ENCODE assay signal across 14 cellular contexts in genomic region chr5:150512368-150512747, GRCh38.
DNase-seq lines count a peak whose midpoint lies in the region; TF ChIP-seq lines count a peak whose summit lies in the region.
"Had no signal": no experiment of that assay in that cellular context is flagged by ENCODE, and none has a peak within 500 bp of the region (broad histone marks: within the 10 kb centered on the region; RNA-seq: fewer than 3 reads in every experiment).

No MANE protein-coding gene starts in this region.

- H3K27ac ChIP-seq in brain microvascular endothelial cell (peak overlapping the region; percentile 35), iPS-20b (ENCODE audit: low read length) (no peak overlapping the region), rectal smooth muscle tissue (ENCODE audit: low read depth, low read length) (peak overlapping the region; percentile 33)

- no peaks in the 10 kb centered on the region for H3K9me3 ChIP-seq in iPS-20b (ENCODE audit: insufficient read depth, low read depth, low read length)

- DNase-seq in AG10803 (ENCODE audit: low read depth) (peak; percentile 58), brain microvascular endothelial cell (no peak), DMS53 (lab: John Stamatoyannopoulos, UW) (no peak), nephron progenitor cell (no peak), hepatic stellate cell (ENCODE audit: low spot score) (no peak)
- no peak for DNase-seq in activated naive CD4-positive, alpha-beta T cell treated with anti-CD3 and anti-CD28 coated beads, Interleukin-2, amount 50 U/mL, for 16 hours
- DNase-seq: activated CD8-positive, alpha-beta memory T cell treated with anti-CD3 and anti-CD28 coated beads for 24 hours; activated naive CD8-positive, alpha-beta T cell treated with anti-CD3 and anti-CD28 coated beads for 36 hours; AML-193; GOT3; KG1 had no signal

- no peak overlapping the region for H3K27ac Mint-ChIP-seq in nephron progenitor cell
- H3K27ac Mint-ChIP-seq: activated naive CD8-positive, alpha-beta T cell treated with anti-CD3 and anti-CD28 coated beads for 36 hours; T-helper 2 cell treated with Interferon-gamma antibody and Interleukin-4, amounts not matched to agents 5 μg/mL and 100 μg/mL, for 36 hours had no signal

- H3K4me1 ChIP-seq in iPS-20b (ENCODE audit: insufficient read depth, low read length) (peaks cover 31% of the 10 kb centered on the region), rectal smooth muscle tissue (ENCODE audit: control insufficient read depth, insufficient read depth, low read length) (peaks cover 29% of the 10 kb centered on the region)

- no peaks in the 10 kb centered on the region for H3K27me3 ChIP-seq in brain microvascular endothelial cell (replicated peaks)
- no peaks in the 10 kb centered on the region for H3K27me3 ChIP-seq in iPS-20b (ENCODE audit: insufficient read depth, low read length)
- no peaks in the 10 kb centered on the region for H3K27me3 ChIP-seq in rectal smooth muscle tissue (ENCODE audit: control insufficient read depth, insufficient read depth, low read length)

- H3K27me3 Mint-ChIP-seq in nephron progenitor cell (ENCODE audit: low read depth, poor library complexity), result no peaks in the 10 kb centered on the region
- H3K27me3 Mint-ChIP-seq: activated naive CD8-positive, alpha-beta T cell treated with anti-CD3 and anti-CD28 coated beads for 36 hours had no signal

- H3K9me3 Mint-ChIP-seq in nephron progenitor cell, result no peaks in the 10 kb centered on the region
- H3K9me3 Mint-ChIP-seq: activated naive CD8-positive, alpha-beta T cell treated with anti-CD3 and anti-CD28 coated beads for 36 hours; T-helper 2 cell treated with Interferon-gamma antibody and Interleukin-4, amounts not matched to agents 5 μg/mL and 100 μg/mL, for 36 hours had no signal

- peaks cover 75% of the 10 kb centered on the region for H3K4me1 Mint-ChIP-seq in nephron progenitor cell
- H3K4me1 Mint-ChIP-seq: activated naive CD8-positive, alpha-beta T cell treated with anti-CD3 and anti-CD28 coated beads for 36 hours had no signal

- H3K36me3 Mint-ChIP-seq in nephron progenitor cell (ENCODE audit: low read depth), result no peaks in the 10 kb centered on the region
- H3K36me3 Mint-ChIP-seq: activated naive CD8-positive, alpha-beta T cell treated with anti-CD3 and anti-CD28 coated beads for 36 hours had no signal

- in situ Hi-C loops in brain microvascular endothelial cell (cut with HindIII; ENCODE audit: low pct_ligation_motif_present, low sequenced_read_pairs), result no loop called here

- no peak for TF ChIP-seq CTCF in AG10803 (conservative IDR thresholded peaks at IDR 0.05; ENCODE audit: low read length)
- TF ChIP-seq CTCF in brain microvascular endothelial cell (IDR thresholded peaks at IDR 0.05; ENCODE audit: low read depth, low read length, missing control alignments), result no peak
- no peak for TF ChIP-seq CTCF in nephron progenitor cell (IDR thresholded peaks at IDR 0.05)

- no peak overlapping the region for H3K4me3 Mint-ChIP-seq in nephron progenitor cell
- H3K4me3 Mint-ChIP-seq: activated naive CD8-positive, alpha-beta T cell treated with anti-CD3 and anti-CD28 coated beads for 36 hours; T-helper 2 cell treated with Interferon-gamma antibody and Interleukin-4, amounts not matched to agents 5 μg/mL and 100 μg/mL, for 36 hours had no signal

- peak overlapping the region; percentile 48; the same call in 1 of the 2 replicates for H3K9ac ChIP-seq in iPS-20b (ENCODE audit: low read depth, low read length)
- H3K9ac ChIP-seq in rectal smooth muscle tissue (ENCODE audit: low read length), result no peak overlapping the region

- H3K36me3 ChIP-seq in brain microvascular endothelial cell (replicated peaks) (peaks cover 2% of the 10 kb centered on the region), iPS-20b (ENCODE audit: insufficient read depth, low read depth, low read length) (no peaks in the 10 kb centered on the region), rectal smooth muscle tissue (ENCODE audit: control insufficient read depth, insufficient read depth, low read length) (no peaks in the 10 kb centered on the region)

- H3K4me3 ChIP-seq in AG10803 (ENCODE audit: low read length), result no peak overlapping the region
- no peak overlapping the region for H3K4me3 ChIP-seq in brain microvascular endothelial cell (ENCODE audit: low read depth, low read length)
- H3K4me3 ChIP-seq in iPS-20b (ENCODE audit: low read length), result peak overlapping the region; percentile 10; the same call in 1 of the 2 replicates
- H3K4me3 ChIP-seq in rectal smooth muscle tissue (ENCODE audit: low read length), result no peak overlapping the region
